In the genomic region with DNA sequence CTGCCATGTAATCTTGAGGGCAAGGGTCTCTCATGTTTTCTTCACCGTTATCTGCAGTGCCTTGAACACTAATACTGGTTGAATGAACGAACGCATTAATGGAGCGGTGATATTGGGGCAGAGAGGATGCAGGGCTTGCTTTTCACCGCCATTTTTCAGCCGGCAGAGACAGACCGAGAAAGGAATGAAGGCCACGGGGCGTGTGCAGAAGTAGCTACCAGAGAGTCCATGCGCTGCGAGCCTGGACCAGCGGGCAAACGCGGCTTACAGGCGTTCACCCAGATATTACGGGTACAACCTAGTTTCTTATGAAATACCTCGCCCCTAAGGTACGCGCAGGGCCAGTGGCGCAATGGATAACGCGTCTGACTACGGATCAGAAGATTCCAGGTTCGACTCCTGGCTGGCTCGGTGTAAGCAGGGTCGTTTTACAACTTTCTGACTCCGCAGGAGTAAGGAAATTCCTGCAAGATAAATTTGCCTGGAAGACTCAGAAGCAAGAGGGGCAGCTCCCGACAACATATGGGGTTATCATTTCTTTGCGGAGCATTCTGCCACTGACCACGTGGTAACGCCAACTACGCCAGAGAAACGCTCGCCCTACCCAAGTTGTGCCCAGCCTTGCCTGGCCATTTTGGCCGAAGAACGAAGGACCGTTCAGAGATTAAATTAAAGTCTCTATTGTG, we compare ENCODE assay signal across 1 cellular context.
TF ChIP-seq lines count a peak whose summit lies in the region.

No MANE protein-coding gene starts in this region.

TF ChIP-seq in GM12878, 131 proteins besides CTCF, POLR2A, EP300 and RAD21 (continued from another document and continues in another):
- TF ChIP-seq ZNF592 (IDR thresholded peaks at IDR 0.05), result no peak
- TF ChIP-seq BRCA1 (IDR thresholded peaks at IDR 0.05; ENCODE audit: low read depth, low read length), result no peak
- TF ChIP-seq CHD1 (IDR thresholded peaks at IDR 0.05; ENCODE audit: low read depth, low read length), result no peak
- TF ChIP-seq ZNF384 (IDR thresholded peaks at IDR 0.05; ENCODE audit: borderline replicate concordance, low read depth, low read length), result no peak
- no peak for TF ChIP-seq BMI1 (IDR thresholded peaks at IDR 0.05; ENCODE audit: borderline replicate concordance)
- TF ChIP-seq EED (IDR thresholded peaks at IDR 0.05; ENCODE audit: low read depth), result peak; percentile 87
- no peak for TF ChIP-seq ZNF622 (IDR thresholded peaks at IDR 0.05)
- TF ChIP-seq KDM1A (IDR thresholded peaks at IDR 0.05; ENCODE audit: borderline replicate concordance), result no peak
- no peak for TF ChIP-seq RFX5 (IDR thresholded peaks at IDR 0.05; ENCODE audit: low read depth, low read length)
- no peak for TF ChIP-seq HDGF (IDR thresholded peaks at IDR 0.05)
- no peak for TF ChIP-seq WRNIP1 (IDR thresholded peaks at IDR 0.05; ENCODE audit: borderline replicate concordance, low read depth, low read length)
- 0 out of 2 replicates have a peak, but pooled peaks have one; percentile 28 for TF ChIP-seq STAT1 (conservative IDR thresholded peaks at IDR 0.05)
- TF ChIP-seq FOS (IDR thresholded peaks at IDR 0.05; ENCODE audit: borderline replicate concordance, extremely low read depth, insufficient read length), result no peak
- no peak for TF ChIP-seq RBBP5 (conservative IDR thresholded peaks at IDR 0.05)
- no peak for TF ChIP-seq PAX5 (IDR thresholded peaks at IDR 0.05; ENCODE audit: borderline replicate concordance, low read depth, low read length)
- no peak for TF ChIP-seq SRF (IDR thresholded peaks at IDR 0.05; ENCODE audit: low read depth in 2 of 2, low read length in 2 of 2)
- peak; percentile 68 for TF ChIP-seq FOXK2 (IDR thresholded peaks at IDR 0.05)
- TF ChIP-seq HDAC2 (IDR thresholded peaks at IDR 0.05), result peak; percentile 80; the same call in 1 of the 2 replicates
- peak; percentile 75 for TF ChIP-seq RELA (IDR thresholded peaks at IDR 0.05; ENCODE audit: borderline replicate concordance, partially characterized antibody)
- TF ChIP-seq SMAD1 (IDR thresholded peaks at IDR 0.05; ENCODE audit: low read depth, partially characterized antibody), result no peak
- TF ChIP-seq HCFC1 (IDR thresholded peaks at IDR 0.05; ENCODE audit: low read length), result no peak
- no peak for TF ChIP-seq HSF1 (IDR thresholded peaks at IDR 0.05; ENCODE audit: low read depth, low read length)
- peak; percentile 72; the same call in 1 of the 2 replicates for TF ChIP-seq CBX5 (IDR thresholded peaks at IDR 0.05; ENCODE audit: low read depth)
- peak; percentile 51; the same call in 1 of the 2 replicates for TF ChIP-seq LARP7 (IDR thresholded peaks at IDR 0.05)
- peak; percentile 39 for TF ChIP-seq MYC (IDR thresholded peaks at IDR 0.05; ENCODE audit: insufficient read depth, insufficient read length, insufficient replicate concordance, low read length, severe bottlenecking)
- TF ChIP-seq RUNX3 (IDR thresholded peaks at IDR 0.05; ENCODE audit: low read length), result peak; percentile 55
- TF ChIP-seq, protein P1, sequence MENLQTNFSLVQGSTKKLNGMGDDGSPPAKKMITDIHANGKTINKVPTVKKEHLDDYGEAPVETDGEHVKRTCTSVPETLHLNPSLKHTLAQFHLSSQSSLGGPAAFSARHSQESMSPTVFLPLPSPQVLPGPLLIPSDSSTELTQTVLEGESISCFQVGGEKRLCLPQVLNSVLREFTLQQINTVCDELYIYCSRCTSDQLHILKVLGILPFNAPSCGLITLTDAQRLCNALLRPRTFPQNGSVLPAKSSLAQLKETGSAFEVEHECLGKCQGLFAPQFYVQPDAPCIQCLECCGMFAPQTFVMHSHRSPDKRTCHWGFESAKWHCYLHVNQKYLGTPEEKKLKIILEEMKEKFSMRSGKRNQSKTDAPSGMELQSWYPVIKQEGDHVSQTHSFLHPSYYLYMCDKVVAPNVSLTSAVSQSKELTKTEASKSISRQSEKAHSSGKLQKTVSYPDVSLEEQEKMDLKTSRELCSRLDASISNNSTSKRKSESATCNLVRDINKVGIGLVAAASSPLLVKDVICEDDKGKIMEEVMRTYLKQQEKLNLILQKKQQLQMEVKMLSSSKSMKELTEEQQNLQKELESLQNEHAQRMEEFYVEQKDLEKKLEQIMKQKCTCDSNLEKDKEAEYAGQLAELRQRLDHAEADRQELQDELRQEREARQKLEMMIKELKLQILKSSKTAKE (IDR thresholded peaks at IDR 0.05; ENCODE audit: low read depth, poor library complexity, severe bottlenecking), result peak; percentile 88
- TF ChIP-seq, protein P2, sequence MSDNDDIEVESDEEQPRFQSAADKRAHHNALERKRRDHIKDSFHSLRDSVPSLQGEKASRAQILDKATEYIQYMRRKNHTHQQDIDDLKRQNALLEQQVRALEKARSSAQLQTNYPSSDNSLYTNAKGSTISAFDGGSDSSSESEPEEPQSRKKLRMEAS (IDR thresholded peaks at IDR 0.05; ENCODE audit: low read depth, low read length), result peak; percentile 40; the same call in 1 of the 2 replicates
- TF ChIP-seq MTA3 (IDR thresholded peaks at IDR 0.05; ENCODE audit: borderline replicate concordance, low read length), result peak; percentile 78; the same call in 1 of the 2 replicates
- peak; percentile 39; the same call in 1 of the 2 replicates for TF ChIP-seq TBL1XR1 (IDR thresholded peaks at IDR 0.05; ENCODE audit: low read depth, low read length)
- TF ChIP-seq ZBED1 (IDR thresholded peaks at IDR 0.05; ENCODE audit: borderline replicate concordance), result no peak; the same call in 1 of the 2 replicates
- TF ChIP-seq, protein P3, sequence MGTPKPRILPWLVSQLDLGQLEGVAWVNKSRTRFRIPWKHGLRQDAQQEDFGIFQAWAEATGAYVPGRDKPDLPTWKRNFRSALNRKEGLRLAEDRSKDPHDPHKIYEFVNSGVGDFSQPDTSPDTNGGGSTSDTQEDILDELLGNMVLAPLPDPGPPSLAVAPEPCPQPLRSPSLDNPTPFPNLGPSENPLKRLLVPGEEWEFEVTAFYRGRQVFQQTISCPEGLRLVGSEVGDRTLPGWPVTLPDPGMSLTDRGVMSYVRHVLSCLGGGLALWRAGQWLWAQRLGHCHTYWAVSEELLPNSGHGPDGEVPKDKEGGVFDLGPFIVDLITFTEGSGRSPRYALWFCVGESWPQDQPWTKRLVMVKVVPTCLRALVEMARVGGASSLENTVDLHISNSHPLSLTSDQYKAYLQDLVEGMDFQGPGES (IDR thresholded peaks at IDR 0.05), result no peak
- no peak for TF ChIP-seq REST (IDR thresholded peaks at IDR 0.05; ENCODE audit: low read depth, low read length)
- no peak; the same call in none of the 2 replicates for TF ChIP-seq NBN (IDR thresholded peaks at IDR 0.05)
- peak; percentile 89 for TF ChIP-seq IKZF1 (conservative IDR thresholded peaks at IDR 0.05)
- no peak for TF ChIP-seq BCL11A (IDR thresholded peaks at IDR 0.05; ENCODE audit: low read depth, low read length)
- peak; percentile 86 to 88 for TF ChIP-seq IKZF2 (IDR thresholded peaks at IDR 0.05)
- no peak for TF ChIP-seq DPF2 (IDR thresholded peaks at IDR 0.05)
- TF ChIP-seq, protein P4, sequence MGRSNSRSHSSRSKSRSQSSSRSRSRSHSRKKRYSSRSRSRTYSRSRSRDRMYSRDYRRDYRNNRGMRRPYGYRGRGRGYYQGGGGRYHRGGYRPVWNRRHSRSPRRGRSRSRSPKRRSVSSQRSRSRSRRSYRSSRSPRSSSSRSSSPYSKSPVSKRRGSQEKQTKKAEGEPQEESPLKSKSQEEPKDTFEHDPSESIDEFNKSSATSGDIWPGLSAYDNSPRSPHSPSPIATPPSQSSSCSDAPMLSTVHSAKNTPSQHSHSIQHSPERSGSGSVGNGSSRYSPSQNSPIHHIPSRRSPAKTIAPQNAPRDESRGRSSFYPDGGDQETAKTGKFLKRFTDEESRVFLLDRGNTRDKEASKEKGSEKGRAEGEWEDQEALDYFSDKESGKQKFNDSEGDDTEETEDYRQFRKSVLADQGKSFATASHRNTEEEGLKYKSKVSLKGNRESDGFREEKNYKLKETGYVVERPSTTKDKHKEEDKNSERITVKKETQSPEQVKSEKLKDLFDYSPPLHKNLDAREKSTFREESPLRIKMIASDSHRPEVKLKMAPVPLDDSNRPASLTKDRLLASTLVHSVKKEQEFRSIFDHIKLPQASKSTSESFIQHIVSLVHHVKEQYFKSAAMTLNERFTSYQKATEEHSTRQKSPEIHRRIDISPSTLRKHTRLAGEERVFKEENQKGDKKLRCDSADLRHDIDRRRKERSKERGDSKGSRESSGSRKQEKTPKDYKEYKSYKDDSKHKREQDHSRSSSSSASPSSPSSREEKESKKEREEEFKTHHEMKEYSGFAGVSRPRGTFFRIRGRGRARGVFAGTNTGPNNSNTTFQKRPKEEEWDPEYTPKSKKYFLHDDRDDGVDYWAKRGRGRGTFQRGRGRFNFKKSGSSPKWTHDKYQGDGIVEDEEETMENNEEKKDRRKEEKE (IDR thresholded peaks at IDR 0.05), result 0 out of 2 replicates have a peak, but pooled peaks have one; percentile 48
- peak; percentile 84; the same call in 1 of the 2 replicates for TF ChIP-seq MXI1 (IDR thresholded peaks at IDR 0.05; ENCODE audit: low read depth, low read length)
- TF ChIP-seq PBX3 (IDR thresholded peaks at IDR 0.05; ENCODE audit: insufficient replicate concordance, low read depth, low read length), result no peak
- no peak; the same call in 1 of the 2 replicates for TF ChIP-seq NFIC (IDR thresholded peaks at IDR 0.05; ENCODE audit: low read depth, low read length)
